1 cellular context compared by ENCODE assay signal in the genomic region with DNA sequence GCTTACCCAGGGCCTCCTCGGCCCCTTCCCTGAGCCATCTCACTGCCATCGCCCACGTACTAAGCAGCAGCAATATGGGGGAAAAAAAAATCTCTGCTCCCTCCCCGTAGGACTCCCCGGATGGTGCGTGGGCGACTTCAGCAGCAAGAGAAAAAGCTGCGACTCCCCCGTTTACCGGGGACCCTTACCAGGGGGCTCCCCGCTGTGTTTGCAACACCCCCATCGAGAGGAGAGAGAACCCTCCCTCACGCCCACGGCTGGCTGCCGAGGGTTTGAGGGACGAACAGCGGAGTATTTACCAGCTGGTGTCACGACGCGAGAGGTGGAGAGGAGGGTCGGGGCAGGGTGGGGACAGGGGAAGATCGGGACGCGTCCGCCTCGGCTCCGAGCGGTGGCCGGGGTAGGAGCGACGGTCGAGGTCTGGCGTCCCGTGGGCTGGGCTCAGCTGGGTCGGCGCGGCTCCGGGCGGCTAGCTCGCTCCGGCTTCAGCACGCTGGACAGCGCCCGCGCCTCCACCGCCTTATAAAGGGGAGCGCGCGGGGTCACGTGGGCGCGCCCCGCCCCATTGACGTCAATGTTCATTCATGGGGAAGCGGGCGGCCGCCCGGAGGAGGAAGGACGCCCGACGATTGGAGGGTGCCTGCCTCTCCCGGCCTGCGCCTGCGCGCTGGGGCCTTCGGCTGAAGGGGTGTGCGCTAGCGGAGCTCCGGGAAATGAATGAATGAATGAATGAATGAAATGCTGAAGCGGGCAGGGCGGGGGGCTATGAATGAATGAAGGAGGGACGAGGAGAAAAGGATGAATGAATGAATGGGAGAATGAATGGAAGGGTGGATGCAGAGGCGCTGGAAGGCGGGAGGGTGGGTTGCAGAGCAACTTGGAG.
TF ChIP-seq lines count a peak whose summit lies in the region.

TSS of gene VGF (minus strand) at position 495 of the 883 bp plus-strand sequence. CDS start 726 bp downstream, outside the sequence.

TF ChIP-seq in K562, 482 proteins besides CTCF, POLR2A, EP300 and RAD21 (continued from another document and continues in another):
- TF ChIP-seq, protein P1, sequence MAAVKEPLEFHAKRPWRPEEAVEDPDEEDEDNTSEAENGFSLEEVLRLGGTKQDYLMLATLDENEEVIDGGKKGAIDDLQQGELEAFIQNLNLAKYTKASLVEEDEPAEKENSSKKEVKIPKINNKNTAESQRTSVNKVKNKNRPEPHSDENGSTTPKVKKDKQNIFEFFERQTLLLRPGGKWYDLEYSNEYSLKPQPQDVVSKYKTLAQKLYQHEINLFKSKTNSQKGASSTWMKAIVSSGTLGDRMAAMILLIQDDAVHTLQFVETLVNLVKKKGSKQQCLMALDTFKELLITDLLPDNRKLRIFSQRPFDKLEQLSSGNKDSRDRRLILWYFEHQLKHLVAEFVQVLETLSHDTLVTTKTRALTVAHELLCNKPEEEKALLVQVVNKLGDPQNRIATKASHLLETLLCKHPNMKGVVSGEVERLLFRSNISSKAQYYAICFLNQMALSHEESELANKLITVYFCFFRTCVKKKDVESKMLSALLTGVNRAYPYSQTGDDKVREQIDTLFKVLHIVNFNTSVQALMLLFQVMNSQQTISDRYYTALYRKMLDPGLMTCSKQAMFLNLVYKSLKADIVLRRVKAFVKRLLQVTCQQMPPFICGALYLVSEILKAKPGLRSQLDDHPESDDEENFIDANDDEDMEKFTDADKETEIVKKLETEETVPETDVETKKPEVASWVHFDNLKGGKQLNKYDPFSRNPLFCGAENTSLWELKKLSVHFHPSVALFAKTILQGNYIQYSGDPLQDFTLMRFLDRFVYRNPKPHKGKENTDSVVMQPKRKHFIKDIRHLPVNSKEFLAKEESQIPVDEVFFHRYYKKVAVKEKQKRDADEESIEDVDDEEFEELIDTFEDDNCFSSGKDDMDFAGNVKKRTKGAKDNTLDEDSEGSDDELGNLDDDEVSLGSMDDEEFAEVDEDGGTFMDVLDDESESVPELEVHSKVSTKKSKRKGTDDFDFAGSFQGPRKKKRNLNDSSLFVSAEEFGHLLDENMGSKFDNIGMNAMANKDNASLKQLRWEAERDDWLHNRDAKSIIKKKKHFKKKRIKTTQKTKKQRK (IDR thresholded peaks at IDR 0.05; ENCODE audit: borderline replicate concordance, low read depth, low read length) = no peak
- TF ChIP-seq GABPB2 (CRISPR knock-in tag; conservative IDR thresholded peaks at IDR 0.05) (no peak), POLR2H (tag; IDR thresholded peaks at IDR 0.05; ENCODE audit: low read depth) (no peak), ZBTB1 (CRISPR knock-in tag; IDR thresholded peaks at IDR 0.05; ENCODE audit: borderline replicate concordance, low read depth) (peak; percentile 89), SRSF1 (IDR thresholded peaks at IDR 0.05; ENCODE audit: low read depth, low read length) (no peak), NCOA2 (IDR thresholded peaks at IDR 0.05; ENCODE audit: partially characterized antibody in 2 of 2) (no peak), SMC3 (conservative IDR thresholded peaks at IDR 0.05; ENCODE audit: insufficient read depth, low read depth, low read length) (no peak), ARID3A (IDR thresholded peaks at IDR 0.05; ENCODE audit: borderline replicate concordance, low read depth, low read length) (no peak), TOE1 (IDR thresholded peaks at IDR 0.05; ENCODE audit: borderline replicate concordance) (peak; percentile 96), TOE1 (CRISPR knock-in tag; IDR thresholded peaks at IDR 0.05; ENCODE audit: borderline replicate concordance, low read depth) (peak; percentile 97; the same call in 1 of the 2 replicates), CREB1 (IDR thresholded peaks at IDR 0.05) (peak; percentile 84), CREB1 (CRISPR knock-in tag; IDR thresholded peaks at IDR 0.05) (peak; percentile 93), HDAC8 (tag; IDR thresholded peaks at IDR 0.05) (no peak), ZNF354B (CRISPR knock-in tag; IDR thresholded peaks at IDR 0.05) (no peak), SUPT5H (IDR thresholded peaks at IDR 0.05) (no peak), BMI1 (IDR thresholded peaks at IDR 0.05; ENCODE audit: low read length) (0 out of 2 replicates have a peak, but pooled peaks have one; percentile 12), ZBTB11 (CRISPR knock-in tag; IDR thresholded peaks at IDR 0.05) (peak in 1 of 3 experiments; percentile 61; a peak in 1 of 6 replicates), ZNF76 (CRISPR knock-in tag; IDR thresholded peaks at IDR 0.05; ENCODE audit: borderline replicate concordance) (no peak), ILF3 (IDR thresholded peaks at IDR 0.05; ENCODE audit: borderline replicate concordance) (no peak), KDM2B (CRISPR knock-in tag; IDR thresholded peaks at IDR 0.05) (no peak; the same call in none of the 2 replicates), ZNF707 (CRISPR knock-in tag; conservative IDR thresholded peaks at IDR 0.05) (no peak), ZNF644 (tag; IDR thresholded peaks at IDR 0.05; ENCODE audit: low read depth) (peak; percentile 81; the same call in 1 of the 2 replicates), SRSF3 (IDR thresholded peaks at IDR 0.05; ENCODE audit: insufficient read depth, low read length) (no peak), HMGN3 (IDR thresholded peaks at IDR 0.05; ENCODE audit: borderline replicate concordance, extremely low read depth, insufficient read length, low read depth, low read length) (peak; percentile 95), NFATC3 (IDR thresholded peaks at IDR 0.05) (no peak), ARID4B (CRISPR knock-in tag; IDR thresholded peaks at IDR 0.05) (peak; percentile 100), SIN3A (IDR thresholded peaks at IDR 0.05; ENCODE audit: borderline replicate concordance in 2 of 2, control insufficient read depth in 1 of 2, low read depth in 2 of 2, low read length in 2 of 2) (peak; percentile 99), SMARCA5 (IDR thresholded peaks at IDR 0.05) (no peak), TAF15 (IDR thresholded peaks at IDR 0.05; ENCODE audit: low read depth, low read length) (no peak), RBM14 (IDR thresholded peaks at IDR 0.05; ENCODE audit: borderline replicate concordance, insufficient read depth, low read depth, low read length) (no peak), NFIX (CRISPR knock-in tag; IDR thresholded peaks at IDR 0.05; ENCODE audit: low read depth) (no peak), TCFL5 (CRISPR knock-in tag; conservative IDR thresholded peaks at IDR 0.05) (no peak), NCOA6 (IDR thresholded peaks at IDR 0.05) (peak; percentile 75), HMG20A (CRISPR knock-in tag; conservative IDR thresholded peaks at IDR 0.05) (no peak), TFAM (CRISPR knock-in tag; conservative IDR thresholded peaks at IDR 0.05) (no peak)
- TF ChIP-seq, protein P2, sequence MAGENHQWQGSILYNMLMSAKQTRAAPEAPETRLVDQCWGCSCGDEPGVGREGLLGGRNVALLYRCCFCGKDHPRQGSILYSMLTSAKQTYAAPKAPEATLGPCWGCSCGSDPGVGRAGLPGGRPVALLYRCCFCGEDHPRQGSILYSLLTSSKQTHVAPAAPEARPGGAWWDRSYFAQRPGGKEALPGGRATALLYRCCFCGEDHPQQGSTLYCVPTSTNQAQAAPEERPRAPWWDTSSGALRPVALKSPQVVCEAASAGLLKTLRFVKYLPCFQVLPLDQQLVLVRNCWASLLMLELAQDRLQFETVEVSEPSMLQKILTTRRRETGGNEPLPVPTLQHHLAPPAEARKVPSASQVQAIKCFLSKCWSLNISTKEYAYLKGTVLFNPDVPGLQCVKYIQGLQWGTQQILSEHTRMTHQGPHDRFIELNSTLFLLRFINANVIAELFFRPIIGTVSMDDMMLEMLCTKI (IDR thresholded peaks at IDR 0.05; ENCODE audit: partially characterized antibody) = no peak
- TF ChIP-seq, protein P3, sequence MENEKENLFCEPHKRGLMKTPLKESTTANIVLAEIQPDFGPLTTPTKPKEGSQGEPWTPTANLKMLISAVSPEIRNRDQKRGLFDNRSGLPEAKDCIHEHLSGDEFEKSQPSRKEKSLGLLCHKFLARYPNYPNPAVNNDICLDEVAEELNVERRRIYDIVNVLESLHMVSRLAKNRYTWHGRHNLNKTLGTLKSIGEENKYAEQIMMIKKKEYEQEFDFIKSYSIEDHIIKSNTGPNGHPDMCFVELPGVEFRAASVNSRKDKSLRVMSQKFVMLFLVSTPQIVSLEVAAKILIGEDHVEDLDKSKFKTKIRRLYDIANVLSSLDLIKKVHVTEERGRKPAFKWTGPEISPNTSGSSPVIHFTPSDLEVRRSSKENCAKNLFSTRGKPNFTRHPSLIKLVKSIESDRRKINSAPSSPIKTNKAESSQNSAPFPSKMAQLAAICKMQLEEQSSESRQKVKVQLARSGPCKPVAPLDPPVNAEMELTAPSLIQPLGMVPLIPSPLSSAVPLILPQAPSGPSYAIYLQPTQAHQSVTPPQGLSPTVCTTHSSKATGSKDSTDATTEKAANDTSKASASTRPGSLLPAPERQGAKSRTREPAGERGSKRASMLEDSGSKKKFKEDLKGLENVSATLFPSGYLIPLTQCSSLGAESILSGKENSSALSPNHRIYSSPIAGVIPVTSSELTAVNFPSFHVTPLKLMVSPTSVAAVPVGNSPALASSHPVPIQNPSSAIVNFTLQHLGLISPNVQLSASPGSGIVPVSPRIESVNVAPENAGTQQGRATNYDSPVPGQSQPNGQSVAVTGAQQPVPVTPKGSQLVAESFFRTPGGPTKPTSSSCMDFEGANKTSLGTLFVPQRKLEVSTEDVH (IDR thresholded peaks at IDR 0.05; ENCODE audit: low read depth, partially characterized antibody) = peak; percentile 68
